Comparison of ENCODE assay signal across 8 cellular contexts in genomic region chr10:15879058-15879457, GRCh38. TPM values are rescaled to one million over a fixed set of nuclear protein-coding genes. Genes with fewer than 3 reads are reported as not detected.
A peak's percentile ranks its signal among the peaks of the same experiment; 100 is the strongest.
DNase-seq lines count a peak whose midpoint lies in the region; ATAC-seq and TF ChIP-seq lines count a peak whose summit lies in the region.

No MANE protein-coding gene starts in this region.

- no peak overlapping the region for H3K27ac ChIP-seq in left ventricle myocardium inferior (replicated peaks)
- no peak overlapping the region for H3K27ac ChIP-seq in breast epithelium

- TF ChIP-seq CTCF in left ventricle myocardium inferior (IDR thresholded peaks at IDR 0.05; ENCODE audit: borderline replicate concordance), result peak; percentile 68
- TF ChIP-seq CTCF in breast epithelium (IDR thresholded peaks at IDR 0.05), result peak; percentile 35 to 51 (median 48)

- H3K4me1 ChIP-seq in left ventricle myocardium inferior (peaks cover 4% of the 10 kb centered on the region), breast epithelium (no peaks in the 10 kb centered on the region)

- DNase-seq in left ventricle myocardium inferior, result no peak
- DNase-seq in cardiac septum (ENCODE audit: low spot score), result no peak
- peak; percentile 18 for DNase-seq in NCI-H1105 treated with DMSO at 0.1 percent for 48 hours (lab: John Stamatoyannopoulos, UW)
- no peak for DNase-seq in breast epithelium (ENCODE audit: low spot score in 2 of 2)
- peak; percentile 57 for DNase-seq in medulla oblongata (ENCODE audit: extremely low spot score)
- no peak for DNase-seq in retina

- no peak for TF ChIP-seq POLR2A in breast epithelium (IDR thresholded peaks at IDR 0.05)

- intact Hi-C loops in left ventricle myocardium inferior (cut with micrococcal nuclease), result no loop called here
- intact Hi-C loops in cardiac septum (cut with DNase I), result no loop called here
- intact Hi-C loops in breast epithelium (cut with DNase I; ENCODE audit: low total_unique reads), result no loop called here

- H3K4me3 ChIP-seq in left ventricle myocardium inferior (no peak overlapping the region), breast epithelium (no peak overlapping the region)

- no peaks in the 10 kb centered on the region for H3K36me3 ChIP-seq in left ventricle myocardium inferior
- no peaks in the 10 kb centered on the region for H3K36me3 ChIP-seq in breast epithelium

- ATAC-seq in GM18870 (IDR thresholded peaks at IDR 0.05; ENCODE audit: unreplicated experiment) (no peak), HG03280 (IDR thresholded peaks at IDR 0.05; ENCODE audit: unreplicated experiment) (no peak)

- H3K9me3 ChIP-seq in left ventricle myocardium inferior (replicated peaks), result no peaks in the 10 kb centered on the region
- no peaks in the 10 kb centered on the region for H3K9me3 ChIP-seq in breast epithelium

- H3K27me3 ChIP-seq in left ventricle myocardium inferior (ENCODE audit: low read depth) (peaks cover 43% of the 10 kb centered on the region), breast epithelium (no peaks in the 10 kb centered on the region)

RNA-seq across cellular contexts. Expression of gene MINDY3, which starts 18.8 kb away (rescaled TPM):
- total RNA-seq in left ventricle myocardium inferior (22.5 TPM), cardiac septum (26.3 TPM), breast epithelium (10 to 100 TPM; 33.0 to 38.3 (median 34.8) TPM)

Comparison
In these comparisons a context has a peak if more than half of its experiments do, and no peak if none do; other contexts are left out.
1. DNase-seq: peak in NCI-H1105 treated with DMSO at 0.1 percent for 48 hours (single experiment) and medulla oblongata (single experiment); none in left ventricle myocardium inferior (single experiment), cardiac septum (single experiment), breast epithelium (0 of 2) and retina (single experiment).